35 cellular contexts compared by ENCODE assay signal in genomic region chr1:205380882-205381281, GRCh38. TPM values are rescaled to one million over a fixed set of nuclear protein-coding genes. Genes with fewer than 3 reads are reported as not detected.
"Had no signal": no experiment of that assay in that cellular context is flagged by ENCODE, and none has a peak within 500 bp of the region (broad histone marks: within the 10 kb centered on the region; RNA-seq: fewer than 3 reads in every experiment).

No MANE protein-coding gene starts in this region.

- H3K27ac ChIP-seq: body of pancreas, brain microvascular endothelial cell, breast epithelium, VCaP had no signal

- ATAC-seq: activated CD8-positive, alpha-beta T cell treated with anti-CD3 and anti-CD28 coated beads for 36 hours; activated naive CD4-positive, alpha-beta T cell treated with anti-CD3 and anti-CD28 coated beads, Interleukin-2, amount 50 U/mL, for 72 hours; activated T-cell treated with anti-CD3 and anti-CD28 coated beads, Interleukin-2, amount 50 U/mL, for 4 hours; activated T-cell treated with anti-CD3 and anti-CD28 coated beads, Interleukin-2, amount 50 U/mL, for 72 hours; activated T-helper 17 cell treated with anti-CD3 and anti-CD28 coated beads, Interleukin-2, amount 50 U/mL, for 72 hours; body of pancreas had no signal

- H3K9me3 ChIP-seq: adrenal gland, body of pancreas, breast epithelium had no signal

- H3K4me3 ChIP-seq: adrenal gland, body of pancreas, breast epithelium had no signal

- DNase-seq: activated B cell treated with CpG ODN at 0.5 μM for 24 hours; activated CD4-positive, alpha-beta memory T cell treated with anti-CD3 and anti-CD28 coated beads for 36 hours; activated CD4-positive, alpha-beta T cell treated with anti-CD3 and anti-CD28 coated beads for 4 hours; activated CD4-positive, alpha-beta T cell treated with anti-CD3 and anti-CD28 coated beads, Interleukin-2, amount 10 ng/mL, durations not matched to agents 24 days and 14 days; activated CD4-positive, alpha-beta T cell treated with anti-CD3 and anti-CD28 coated beads, Interleukin-2, amount 50 U/mL, for 1 hour; activated CD4-positive, alpha-beta T cell treated with anti-CD3 and anti-CD28 coated beads, Interleukin-2, amount 50 U/mL, for 4 hours; activated CD4-positive, CD25-positive, alpha-beta regulatory T cell treated with anti-CD3 and anti-CD28 coated beads, Interleukin-2, amount 50 U/mL, for 72 hours; activated CD8-positive, alpha-beta memory T cell treated with anti-CD3 and anti-CD28 coated beads, Interleukin-2, amount 50 U/mL, for 4 hours; activated CD8-positive, alpha-beta T cell treated with anti-CD3 and anti-CD28 coated beads for 36 hours; activated effector memory CD4-positive, alpha-beta T cell treated with anti-CD3 and anti-CD28 coated beads, Interleukin-2, amount 50 U/mL, for 16 hours; activated gamma-delta T cell treated with Interleukin-2 at 50 U/mL for 16 hours; activated naive CD4-positive, alpha-beta T cell; activated naive CD4-positive, alpha-beta T cell treated with anti-CD3 and anti-CD28 coated beads for 36 hours; activated naive CD4-positive, alpha-beta T cell treated with anti-CD3 and anti-CD28 coated beads, Interleukin-2, amount 50 U/mL, for 16 hours; activated naive CD8-positive, alpha-beta T cell treated with anti-CD3 and anti-CD28 coated beads for 36 hours; activated T-cell treated with anti-CD3 and anti-CD28 coated beads for 4 hours; activated T-cell treated with anti-CD3 and anti-CD28 coated beads, Interleukin-2, amount 50 U/mL, for 1 hour; activated T-cell treated with anti-CD3 and anti-CD28 coated beads, Interleukin-2, amount 50 U/mL, for 4 hours; activated T-cell treated with anti-CD3 and anti-CD28 coated beads, Interleukin-2, amount 50 U/mL, for 72 hours; amniotic stem cell; aorta; body of pancreas; brain microvascular endothelial cell; central memory CD4-positive, alpha-beta T cell; T-helper 1 cell; T-helper 2 cell; T-helper 9 cell had no signal

- H3K4me1 ChIP-seq: body of pancreas, breast epithelium had no signal

- H3K27me3 ChIP-seq: adrenal gland, body of pancreas, brain microvascular endothelial cell, breast epithelium had no signal

- H3K36me3 ChIP-seq: brain microvascular endothelial cell, breast epithelium had no signal

RNA-seq across cellular contexts. Expression of gene KLHDC8A, which starts 24.2 kb away (rescaled TPM):
- total RNA-seq: activated CD4-positive, alpha-beta memory T cell treated with anti-CD3 and anti-CD28 coated beads for 36 hours; activated CD8-positive, alpha-beta memory T cell treated with anti-CD3 and anti-CD28 coated beads for 36 hours; activated CD8-positive, alpha-beta T cell treated with anti-CD3 and anti-CD28 coated beads for 36 hours; activated naive CD4-positive, alpha-beta T cell treated with anti-CD3 and anti-CD28 coated beads for 36 hours; activated naive CD4-positive, alpha-beta T cell treated with anti-CD3 and anti-CD28 coated beads, Interleukin-2, amount 50 U/mL, for 72 hours; activated naive CD8-positive, alpha-beta T cell treated with anti-CD3 and anti-CD28 coated beads for 36 hours; activated T-cell treated with anti-CD3 and anti-CD28 coated beads, Interleukin-2, amount 50 U/mL, for 72 hours; activated T-helper 1 cell treated with anti-CD3 and anti-CD28 coated beads, Interleukin-12 subunit alpha, Interleukin-12 subunit beta, Interleukin-2, Interleukin-4 antibody, amounts not matched to agents 30 ng/mL and 10 ng/mL and 1 ng/mL, durations not matched to agents 14 hours and 24 hours and 36 hours; activated T-helper 17 cell treated with anti-CD3 and anti-CD28 coated beads, Interleukin-2, amount 50 U/mL, for 72 hours; breast epithelium; cardiac septum had no signal

RNA-seq across cellular contexts. Expression of gene LEMD1, which starts 41.0 kb away (rescaled TPM):
- total RNA-seq: activated B cell treated with CpG ODN at 0.5 μM for 24 hours; activated T-helper 1 cell treated with anti-CD3 and anti-CD28 coated beads, Interleukin-12 subunit alpha, Interleukin-12 subunit beta, Interleukin-2, Interleukin-4 antibody, amounts not matched to agents 30 ng/mL and 10 ng/mL and 1 ng/mL, durations not matched to agents 14 hours and 24 hours and 36 hours; adrenal gland; aorta; body of pancreas; cardiac septum had no signal
